ENCODE assay signal across 26 cellular contexts in genomic region chr9:33695299-33695698, GRCh38.
"Had no signal": no experiment of that assay in that cellular context is flagged by ENCODE, and none has a peak within 500 bp of the region (broad histone marks: within the 10 kb centered on the region; RNA-seq: fewer than 3 reads in every experiment).

No MANE protein-coding gene starts in this region.

- H3K9me3 ChIP-seq: stomach, suprapubic skin, testis, thoracic aorta, thyroid gland, tibial artery, tibial nerve, transverse colon, upper lobe of left lung, upper lobe of right lung, uterus, vagina had no signal

- H3K27ac ChIP-seq: stomach, suprapubic skin, testis, thoracic aorta, thyroid gland, tibial artery, tibial nerve, transverse colon, upper lobe of left lung, upper lobe of right lung, uterus, vagina had no signal

- H3K36me3 ChIP-seq: stomach, suprapubic skin, thoracic aorta, thyroid gland, tibial artery, tibial nerve, transverse colon, upper lobe of left lung, upper lobe of right lung, uterus, vagina had no signal

- H3K4me1 ChIP-seq: stomach, suprapubic skin, testis, thyroid gland, tibial nerve, transverse colon, upper lobe of left lung, upper lobe of right lung, uterus, vagina had no signal

- H3K4me3 ChIP-seq: stomach, suprapubic skin, testis, thoracic aorta, thyroid gland, tibial artery, tibial nerve, transverse colon, upper lobe of left lung, upper lobe of right lung, uterus, vagina had no signal

- ATAC-seq: stimulated activated effector memory CD8-positive, alpha-beta T cell treated with anti-CD3 and anti-CD28 coated beads, Interleukin-12 subunit alpha, Interleukin-12 subunit beta, amount 100 ng/mL, for 72 hours; stimulated activated memory B cell treated with anti-CD40 and anti-IgM and Interleukin-4, amounts not matched to agents 10 μg/mL and 1 μg/mL and 100 μg/mL, for 72 hours; stimulated activated naive B cell treated with anti-CD40 and anti-IgM and Interleukin-4, amounts not matched to agents 10 μg/mL and 1 μg/mL and 100 μg/mL, for 72 hours; stimulated activated naive CD8-positive, alpha-beta T cell treated with anti-CD3 and anti-CD28 coated beads, Interleukin-15, amount 100 ng/mL, for 72 hours; stimulated activated naive CD8-positive, alpha-beta T cell treated with anti-CD3 and anti-CD28 coated beads, Interleukin-15, Interleukin-2, amounts not matched to agents 100 U/mL and 50 U/mL, for 24 hours; upper lobe of right lung had no signal

- H3K27me3 ChIP-seq: testis, thyroid gland, tibial artery, tibial nerve, transverse colon, upper lobe of left lung, upper lobe of right lung, uterus, vagina had no signal

- DNase-seq: stimulated activated CD4-positive, alpha-beta T cell treated with anti-CD3 and anti-CD28 coated beads, Interleukin-2, amount 100 ng/mL, for 48 hours; stimulated activated CD4-positive, alpha-beta T cell treated with anti-CD3 and anti-CD28 coated beads, Interleukin-4, amount 100 ng/mL, for 1 hour; stimulated activated CD4-positive, alpha-beta T cell treated with anti-CD3 and anti-CD28 coated beads, Interleukin-4, amount 100 ng/mL, for 24 hours; stimulated activated CD4-positive, alpha-beta T cell treated with anti-CD3 and anti-CD28 coated beads, Interleukin-4, amount 100 ng/mL, for 4 hours; stimulated activated CD8-positive, alpha-beta memory T cell treated with anti-CD3 and anti-CD28 coated beads, Interleukin-4, amount 100 ng/mL, for 48 hours; stimulated activated naive B cell treated with anti-CD40 and anti-IgM and Interleukin-4, amounts not matched to agents 10 μg/mL and 1 μg/mL and 100 μg/mL, for 72 hours; stimulated activated naive CD4-positive, alpha-beta T cell; stimulated activated naive CD4-positive, alpha-beta T cell treated with Interleukin-2 at 50 U/mL for 16 hours; stimulated activated naive CD8-positive, alpha-beta T cell treated with anti-CD3 and anti-CD28 coated beads, Interleukin-15, amount 100 ng/mL, for 72 hours; stimulated activated naive CD8-positive, alpha-beta T cell treated with anti-CD3 and anti-CD28 coated beads, Interleukin-15, Interleukin-2, amounts not matched to agents 100 U/mL and 50 U/mL, for 24 hours; stomach; substantia nigra; testis; thyroid gland; tibial artery; transverse colon; trophoblast cell; upper lobe of left lung; upper lobe of right lung; uterus had no signal
